13 cellular contexts compared by ENCODE assay signal in genomic region chr7:25456467-25457171, GRCh38.
DNase-seq lines count a peak whose midpoint lies in the region; ATAC-seq, FAIRE-seq and TF ChIP-seq lines count a peak whose summit lies in the region.
"Had no signal": no experiment of that assay in that cellular context is flagged by ENCODE, and none has a peak within 500 bp of the region (broad histone marks: within the 10 kb centered on the region; RNA-seq: fewer than 3 reads in every experiment).

No MANE protein-coding gene starts in this region.

- WGBS in liver: 40% methylated on average over 8 of the region's 8 CpGs
- WGBS in HepG2 (ENCODE audit: low lambda C conversion rate): 19% methylated on average over 8 of the region's 8 CpGs
- WGBS in endodermal cell (ENCODE audit: insufficient coverage in 1 of 2, insufficient read length in 1 of 2), 2 experiments: 83 to 87% methylated on average over 5 to 8 of the region's 8 CpGs
- 74% methylated on average over 8 of the region's 8 CpGs for WGBS in smooth muscle cell (ENCODE audit: low lambda C conversion rate)

- H3K4me1 ChIP-seq in liver (ENCODE audit: control insufficient read depth in 4 of 4, insufficient read depth in 4 of 4, low read length in 3 of 4) (peaks cover 4 to 10% (median 7%) of the 10 kb centered on the region in 4 donors), HepG2 (ENCODE audit: insufficient read depth, low read length) (no peaks in the 10 kb centered on the region), endodermal cell (ENCODE audit: control insufficient read depth, insufficient read depth, low read length) (no peaks in the 10 kb centered on the region), smooth muscle cell (ENCODE audit: low read depth) (no peaks in the 10 kb centered on the region)
- H3K4me1 ChIP-seq: BE2C had no signal

- CTCF ChIA-PET in HepG2 (lab: Yijun Ruan, JAX; ENCODE audit: low intra/inter-chr PET ratio, low total read pairs): no interaction called here

- FAIRE-seq in HepG2 (lab: Jason Lieb, UNC): no peak

- no peak for DNase-seq in HepG2 (ENCODE audit: low spot score)
- DNase-seq in endodermal cell: peak; percentile 66
- no peak for DNase-seq in nephron progenitor cell
- no peak for DNase-seq in smooth muscle cell (lab: John Stamatoyannopoulos, UW; ENCODE audit: unreplicated experiment)
- DNase-seq in mesothelial cell of epicardium (ENCODE audit: low spot score in 2 of 2, unreplicated experiment in 2 of 2): no peak
- no peak for DNase-seq in NCI-H510A treated with DMSO at 0.1 percent for 48 hours (lab: John Stamatoyannopoulos, UW)
- no peak for DNase-seq in ACHN
- DNase-seq: BE2C; natural killer cell; NCI-H774; stimulated activated CD4-positive, alpha-beta T cell treated with anti-CD3 and anti-CD28 coated beads, Interleukin-2, amount 100 ng/mL, for 24 hours had no signal

- H3F3A ChIP-seq in smooth muscle cell (ENCODE audit: low read depth): peaks cover 3% of the 10 kb centered on the region

- no TSS peak for BruUV-seq in HepG2 (replicated peaks; lab: Mats Ljungman, UMichigan)

- POLR2A ChIA-PET in HepG2 (lab: Yijun Ruan, JAX): no interaction called here

- H3K9me3 Mint-ChIP-seq in endodermal cell (no peaks in the 10 kb centered on the region), nephron progenitor cell (peaks cover 7% of the 10 kb centered on the region), mesothelial cell of epicardium (no peaks in the 10 kb centered on the region)
- H3K9me3 Mint-ChIP-seq: natural killer cell; stimulated activated naive CD8-positive, alpha-beta T cell treated with anti-CD3 and anti-CD28 coated beads, Interleukin-15, Interleukin-2, amounts not matched to agents 100 ng/mL and 50 ng/mL, for 24 hours had no signal

- H2AFZ ChIP-seq in HepG2 (ENCODE audit: low read length): no peak overlapping the region
- no peak overlapping the region for H2AFZ ChIP-seq in smooth muscle cell (ENCODE audit: low read depth)

- H3K36me3 ChIP-seq in liver (ENCODE audit: control insufficient read depth in 4 of 4, insufficient read depth in 3 of 4, low read depth in 1 of 4, low read length in 3 of 4) (no peaks in the 10 kb centered on the region), HepG2 (replicated peaks in 1 of 2; ENCODE audit: control insufficient read depth in 1 of 2, insufficient read depth in 2 of 2, low read length in 2 of 2) (no peaks in the 10 kb centered on the region), endodermal cell (ENCODE audit: control insufficient read depth, insufficient read depth, low read length) (no peaks in the 10 kb centered on the region), smooth muscle cell (ENCODE audit: low read depth) (no peaks in the 10 kb centered on the region)
- H3K36me3 ChIP-seq: BE2C had no signal

- no peak for TF ChIP-seq EP300 in HepG2 (IDR thresholded peaks at IDR 0.05; ENCODE audit: low read depth in 2 of 2, low read length in 2 of 2)
- no peak for TF ChIP-seq EP300 in HepG2 (CRISPR knock-in tag; IDR thresholded peaks at IDR 0.05; ENCODE audit: borderline replicate concordance)

- H3K36me3 Mint-ChIP-seq in endodermal cell (ENCODE audit: low read depth) (no peaks in the 10 kb centered on the region), nephron progenitor cell (ENCODE audit: low read depth) (no peaks in the 10 kb centered on the region), mesothelial cell of epicardium (no peaks in the 10 kb centered on the region)
- H3K36me3 Mint-ChIP-seq: natural killer cell had no signal

- no peak overlapping the region for H3K9ac ChIP-seq in liver (ENCODE audit: low read depth in 1 of 2, low read length in 2 of 2)
- no peak overlapping the region for H3K9ac ChIP-seq in HepG2 (ENCODE audit: insufficient read depth, low read depth, low read length)
- H3K9ac ChIP-seq in endodermal cell (ENCODE audit: extremely low read depth, low read length, poor library complexity, severe bottlenecking): no peak overlapping the region
- no peak overlapping the region for H3K9ac ChIP-seq in smooth muscle cell (ENCODE audit: low read depth)

- H4K20me1 ChIP-seq in HepG2 (ENCODE audit: insufficient read depth, low read length): no peaks in the 10 kb centered on the region
- no peaks in the 10 kb centered on the region for H4K20me1 ChIP-seq in smooth muscle cell (ENCODE audit: low read depth)

- H3K79me2 ChIP-seq in HepG2 (ENCODE audit: insufficient read depth, low read length) (no peaks in the 10 kb centered on the region), smooth muscle cell (ENCODE audit: low read depth) (no peaks in the 10 kb centered on the region)

- H3K4me2 ChIP-seq in HepG2 (ENCODE audit: low read depth, low read length): no peak overlapping the region
- H3K4me2 ChIP-seq in smooth muscle cell: no peak overlapping the region

- no peak overlapping the region for H3K4me3 Mint-ChIP-seq in endodermal cell
- no peak overlapping the region for H3K4me3 Mint-ChIP-seq in nephron progenitor cell
- no peak overlapping the region for H3K4me3 Mint-ChIP-seq in mesothelial cell of epicardium
- H3K4me3 Mint-ChIP-seq: natural killer cell; stimulated activated naive CD8-positive, alpha-beta T cell treated with anti-CD3 and anti-CD28 coated beads, Interleukin-15, Interleukin-2, amounts not matched to agents 100 ng/mL and 50 ng/mL, for 24 hours had no signal

- peak in 1 of 2 donors; percentile 4 for TF ChIP-seq RAD21 in liver (IDR thresholded peaks at IDR 0.05)
- no peak for TF ChIP-seq RAD21 in HepG2 (CRISPR knock-in tag; IDR thresholded peaks at IDR 0.05)

- TF ChIP-seq CTCF in liver (IDR thresholded peaks at IDR 0.05; ENCODE audit: low read depth, low read length, missing input control) (no peak), HepG2 (CRISPR knock-in tag; IDR thresholded peaks at IDR 0.05) (no peak), endodermal cell (conservative IDR thresholded peaks at IDR 0.05) (no peak), nephron progenitor cell (IDR thresholded peaks at IDR 0.05) (no peak), smooth muscle cell (IDR thresholded peaks at IDR 0.05; ENCODE audit: borderline replicate concordance, insufficient read depth, poor library complexity, severe bottlenecking) (no peak), mesothelial cell of epicardium (IDR thresholded peaks at IDR 0.05; ENCODE audit: unreplicated experiment) (no peak)

- H3K4me1 Mint-ChIP-seq in endodermal cell: peaks cover 31% of the 10 kb centered on the region
- peaks cover 40% of the 10 kb centered on the region for H3K4me1 Mint-ChIP-seq in nephron progenitor cell
- H3K4me1 Mint-ChIP-seq in mesothelial cell of epicardium: peaks cover 16% of the 10 kb centered on the region
- H3K4me1 Mint-ChIP-seq: natural killer cell had no signal

- H3K27ac ChIP-seq in liver (ENCODE audit: low read depth in 1 of 2, low read length in 2 of 2) (peak overlapping the region in 1 of 2 donors; percentile 28), HepG2 (ENCODE audit: extremely low read length, insufficient read depth, low read length) (no peak overlapping the region), endodermal cell (ENCODE audit: low read depth, low read length) (no peak overlapping the region), smooth muscle cell (ENCODE audit: low read depth) (no peak overlapping the region)

- no peak for ATAC-seq in HepG2

- H3K27ac Mint-ChIP-seq in endodermal cell (peak overlapping the region; percentile 13), nephron progenitor cell (peak overlapping the region; percentile 20), mesothelial cell of epicardium (no peak overlapping the region)
- H3K27ac Mint-ChIP-seq: natural killer cell; stimulated activated naive CD8-positive, alpha-beta T cell treated with anti-CD3 and anti-CD28 coated beads, Interleukin-15, Interleukin-2, amounts not matched to agents 100 ng/mL and 50 ng/mL, for 24 hours had no signal

- intact Hi-C loops in HepG2 (cut with micrococcal nuclease; ENCODE audit: unreplicated experiment): no loop called here

- H3K27me3 ChIP-seq in liver (ENCODE audit: control insufficient read depth in 4 of 4, insufficient read depth in 4 of 4, low read length in 3 of 4) (no peaks in the 10 kb centered on the region), HepG2 (ENCODE audit: control insufficient read depth in 1 of 2, insufficient read depth in 2 of 2, low read length in 2 of 2) (peaks cover 0 to 27% of the 10 kb centered on the region in 2 experiments; a peak in 2 of 5 replicates), endodermal cell (ENCODE audit: control insufficient read depth, insufficient read depth, low read length, poor library complexity, severe bottlenecking) (no peaks in the 10 kb centered on the region), smooth muscle cell (ENCODE audit: low read depth) (peaks cover 40% of the 10 kb centered on the region)

- H3K27me3 Mint-ChIP-seq in endodermal cell (ENCODE audit: insufficient read depth): peaks cover 4% of the 10 kb centered on the region
- peaks cover 10% of the 10 kb centered on the region for H3K27me3 Mint-ChIP-seq in nephron progenitor cell (ENCODE audit: low read depth, poor library complexity)
- peaks cover 61% of the 10 kb centered on the region for H3K27me3 Mint-ChIP-seq in mesothelial cell of epicardium (ENCODE audit: low read depth)

- no peak for TF ChIP-seq POLR2A in HepG2 (IDR thresholded peaks at IDR 0.05; ENCODE audit: insufficient read depth in 1 of 2, low read depth in 2 of 2, low read length in 2 of 2)

- no peak overlapping the region for H3K4me3 ChIP-seq in liver (ENCODE audit: low read depth in 1 of 3, low read length in 3 of 3)
- H3K4me3 ChIP-seq in HepG2 (replicated peaks in 1 of 3; ENCODE audit: insufficient read depth in 1 of 3, low read depth in 2 of 3, low read length in 3 of 3): no peak overlapping the region
- no peak overlapping the region for H3K4me3 ChIP-seq in endodermal cell (ENCODE audit: low read length)
- no peak overlapping the region for H3K4me3 ChIP-seq in smooth muscle cell

- no peaks in the 10 kb centered on the region for H3K9me3 ChIP-seq in liver (ENCODE audit: control insufficient read depth in 4 of 4, low read length in 3 of 4)
- no peaks in the 10 kb centered on the region for H3K9me3 ChIP-seq in HepG2 (ENCODE audit: low read length)
- H3K9me3 ChIP-seq in endodermal cell (ENCODE audit: control insufficient read depth, low read length): no peaks in the 10 kb centered on the region
- H3K9me3 ChIP-seq in smooth muscle cell (replicated peaks; ENCODE audit: low read depth): no peaks in the 10 kb centered on the region
- H3K9me3 ChIP-seq: BE2C had no signal

- in situ Hi-C loops in HepG2 (cut with HindIII; ENCODE audit: extremely low pct_ligation_motif_present, low pct_unique_long_range_greater_than_20kb): no loop called here
- in situ Hi-C loops in ACHN (cut with HindIII; ENCODE audit: low pct_ligation_motif_present, low pct_unique_long_range_greater_than_20kb, low sequenced_read_pairs): no loop called here

TF ChIP-seq in liver, 16 proteins besides CTCF, POLR2A, EP300 and RAD21 (continues in another document):
- TF ChIP-seq RXRA (IDR thresholded peaks at IDR 0.05): peak in 1 of 2 donors; percentile 62
- TF ChIP-seq FOXA1 (IDR thresholded peaks at IDR 0.05): peak; percentile 38

TF ChIP-seq in HepG2, 621 proteins besides CTCF, POLR2A, EP300 and RAD21 (continues in another document):
- TF ChIP-seq MAFF (IDR thresholded peaks at IDR 0.05; ENCODE audit: low read depth, low read length) (no peak), ZMYM4 (CRISPR knock-in tag; IDR thresholded peaks at IDR 0.05) (no peak), ZNF792 (CRISPR knock-in tag; IDR thresholded peaks at IDR 0.05) (no peak), CENPX (CRISPR knock-in tag; IDR thresholded peaks at IDR 0.05) (no peak), ARNT2 (CRISPR knock-in tag; IDR thresholded peaks at IDR 0.05; ENCODE audit: low read depth) (no peak)
